1 cellular context compared by ENCODE assay signal in the genomic region with DNA sequence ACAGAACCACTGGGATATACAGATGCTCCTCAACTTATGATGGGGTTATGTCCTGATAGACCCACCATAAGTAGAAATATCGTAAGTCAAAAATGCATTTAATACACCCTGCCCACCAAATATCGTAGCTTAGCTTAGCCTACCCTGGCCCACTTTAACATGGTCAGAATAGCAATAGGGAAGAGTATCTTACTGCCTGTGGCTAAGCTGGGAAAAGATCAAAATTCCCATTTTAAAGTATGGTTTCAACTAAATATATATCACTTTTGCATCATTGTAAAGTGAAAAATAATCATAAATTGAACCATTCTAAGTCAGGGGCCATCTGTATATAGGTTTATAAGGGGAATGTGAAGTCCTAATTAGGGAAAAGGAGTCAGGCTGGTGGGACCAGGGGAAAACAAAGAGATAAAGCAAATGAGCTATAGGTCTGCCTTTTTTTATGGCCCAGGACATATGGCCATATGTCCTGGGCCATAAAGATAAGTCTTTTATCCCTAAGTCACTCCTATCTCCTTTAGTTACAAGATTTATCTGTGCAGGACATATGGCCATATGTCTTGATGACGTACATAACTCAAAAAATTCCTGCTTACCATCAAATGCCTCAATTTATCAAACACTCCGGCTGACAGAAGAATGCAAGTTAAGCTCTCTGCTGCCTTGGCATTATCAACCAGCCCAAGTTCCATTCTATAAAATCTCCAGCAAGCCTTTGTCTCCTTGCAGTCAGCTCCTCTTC.
TF ChIP-seq lines count a peak whose summit lies in the region.

No MANE protein-coding gene starts in this region.

TF ChIP-seq in GM23338, 12 proteins besides CTCF, POLR2A, EP300 and RAD21 (continued from another document):
- TF ChIP-seq, protein P1, sequence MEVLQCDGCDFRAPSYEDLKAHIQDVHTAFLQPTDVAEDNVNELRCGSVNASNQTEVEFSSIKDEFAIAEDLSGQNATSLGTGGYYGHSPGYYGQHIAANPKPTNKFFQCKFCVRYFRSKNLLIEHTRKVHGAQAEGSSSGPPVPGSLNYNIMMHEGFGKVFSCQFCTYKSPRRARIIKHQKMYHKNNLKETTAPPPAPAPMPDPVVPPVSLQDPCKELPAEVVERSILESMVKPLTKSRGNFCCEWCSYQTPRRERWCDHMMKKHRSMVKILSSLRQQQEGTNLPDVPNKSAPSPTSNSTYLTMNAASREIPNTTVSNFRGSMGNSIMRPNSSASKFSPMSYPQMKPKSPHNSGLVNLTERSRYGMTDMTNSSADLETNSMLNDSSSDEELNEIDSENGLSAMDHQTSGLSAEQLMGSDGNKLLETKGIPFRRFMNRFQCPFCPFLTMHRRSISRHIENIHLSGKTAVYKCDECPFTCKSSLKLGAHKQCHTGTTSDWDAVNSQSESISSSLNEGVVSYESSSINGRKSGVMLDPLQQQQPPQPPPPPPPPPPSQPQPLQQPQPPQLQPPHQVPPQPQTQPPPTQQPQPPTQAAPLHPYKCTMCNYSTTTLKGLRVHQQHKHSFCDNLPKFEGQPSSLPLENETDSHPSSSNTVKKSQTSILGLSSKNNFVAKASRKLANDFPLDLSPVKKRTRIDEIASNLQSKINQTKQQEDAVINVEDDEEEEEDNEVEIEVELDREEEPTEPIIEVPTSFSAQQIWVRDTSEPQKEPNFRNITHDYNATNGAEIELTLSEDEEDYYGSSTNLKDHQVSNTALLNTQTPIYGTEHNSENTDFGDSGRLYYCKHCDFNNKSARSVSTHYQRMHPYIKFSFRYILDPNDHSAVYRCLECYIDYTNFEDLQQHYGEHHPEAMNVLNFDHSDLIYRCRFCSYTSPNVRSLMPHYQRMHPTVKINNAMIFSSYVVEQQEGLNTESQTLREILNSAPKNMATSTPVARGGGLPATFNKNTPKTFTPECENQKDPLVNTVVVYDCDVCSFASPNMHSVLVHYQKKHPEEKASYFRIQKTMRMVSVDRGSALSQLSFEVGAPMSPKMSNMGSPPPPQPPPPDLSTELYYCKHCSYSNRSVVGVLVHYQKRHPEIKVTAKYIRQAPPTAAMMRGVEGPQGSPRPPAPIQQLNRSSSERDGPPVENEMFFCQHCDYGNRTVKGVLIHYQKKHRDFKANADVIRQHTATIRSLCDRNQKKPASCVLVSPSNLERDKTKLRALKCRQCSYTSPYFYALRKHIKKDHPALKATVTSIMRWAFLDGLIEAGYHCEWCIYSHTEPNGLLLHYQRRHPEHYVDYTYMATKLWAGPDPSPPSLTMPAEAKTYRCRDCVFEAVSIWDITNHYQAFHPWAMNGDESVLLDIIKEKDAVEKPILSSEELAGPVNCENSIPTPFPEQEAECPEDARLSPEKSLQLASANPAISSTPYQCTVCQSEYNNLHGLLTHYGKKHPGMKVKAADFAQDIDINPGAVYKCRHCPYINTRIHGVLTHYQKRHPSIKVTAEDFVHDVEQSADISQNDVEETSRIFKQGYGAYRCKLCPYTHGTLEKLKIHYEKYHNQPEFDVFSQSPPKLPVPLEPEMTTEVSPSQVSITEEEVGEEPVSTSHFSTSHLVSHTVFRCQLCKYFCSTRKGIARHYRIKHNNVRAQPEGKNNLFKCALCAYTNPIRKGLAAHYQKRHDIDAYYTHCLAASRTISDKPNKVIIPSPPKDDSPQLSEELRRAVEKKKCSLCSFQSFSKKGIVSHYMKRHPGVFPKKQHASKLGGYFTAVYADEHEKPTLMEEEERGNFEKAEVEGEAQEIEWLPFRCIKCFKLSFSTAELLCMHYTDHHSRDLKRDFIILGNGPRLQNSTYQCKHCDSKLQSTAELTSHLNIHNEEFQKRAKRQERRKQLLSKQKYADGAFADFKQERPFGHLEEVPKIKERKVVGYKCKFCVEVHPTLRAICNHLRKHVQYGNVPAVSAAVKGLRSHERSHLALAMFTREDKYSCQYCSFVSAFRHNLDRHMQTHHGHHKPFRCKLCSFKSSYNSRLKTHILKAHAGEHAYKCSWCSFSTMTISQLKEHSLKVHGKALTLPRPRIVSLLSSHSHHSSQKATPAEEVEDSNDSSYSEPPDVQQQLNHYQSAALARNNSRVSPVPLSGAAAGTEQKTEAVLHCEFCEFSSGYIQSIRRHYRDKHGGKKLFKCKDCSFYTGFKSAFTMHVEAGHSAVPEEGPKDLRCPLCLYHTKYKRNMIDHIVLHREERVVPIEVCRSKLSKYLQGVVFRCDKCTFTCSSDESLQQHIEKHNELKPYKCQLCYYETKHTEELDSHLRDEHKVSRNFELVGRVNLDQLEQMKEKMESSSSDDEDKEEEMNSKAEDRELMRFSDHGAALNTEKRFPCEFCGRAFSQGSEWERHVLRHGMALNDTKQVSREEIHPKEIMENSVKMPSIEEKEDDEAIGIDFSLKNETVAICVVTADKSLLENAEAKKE (CRISPR knock-in tag; IDR thresholded peaks at IDR 0.05), result no peak
- TF ChIP-seq EZH2phosphoT487 (IDR thresholded peaks at IDR 0.05; ENCODE audit: unreplicated experiment) (no peak), STAT1 (IDR thresholded peaks at IDR 0.05; ENCODE audit: unreplicated experiment) (no peak), ZNF114 (CRISPR knock-in tag; IDR thresholded peaks at IDR 0.05) (no peak), NANOG (IDR thresholded peaks at IDR 0.05; ENCODE audit: borderline replicate concordance) (no peak), CREB1 (CRISPR knock-in tag; IDR thresholded peaks at IDR 0.05; ENCODE audit: low read depth) (no peak), POLR2AphosphoS5 (IDR thresholded peaks at IDR 0.05; ENCODE audit: low read depth) (no peak), ZNF331 (CRISPR knock-in tag; IDR thresholded peaks at IDR 0.05; ENCODE audit: low read depth) (no peak)
- TF ChIP-seq, protein P2, sequence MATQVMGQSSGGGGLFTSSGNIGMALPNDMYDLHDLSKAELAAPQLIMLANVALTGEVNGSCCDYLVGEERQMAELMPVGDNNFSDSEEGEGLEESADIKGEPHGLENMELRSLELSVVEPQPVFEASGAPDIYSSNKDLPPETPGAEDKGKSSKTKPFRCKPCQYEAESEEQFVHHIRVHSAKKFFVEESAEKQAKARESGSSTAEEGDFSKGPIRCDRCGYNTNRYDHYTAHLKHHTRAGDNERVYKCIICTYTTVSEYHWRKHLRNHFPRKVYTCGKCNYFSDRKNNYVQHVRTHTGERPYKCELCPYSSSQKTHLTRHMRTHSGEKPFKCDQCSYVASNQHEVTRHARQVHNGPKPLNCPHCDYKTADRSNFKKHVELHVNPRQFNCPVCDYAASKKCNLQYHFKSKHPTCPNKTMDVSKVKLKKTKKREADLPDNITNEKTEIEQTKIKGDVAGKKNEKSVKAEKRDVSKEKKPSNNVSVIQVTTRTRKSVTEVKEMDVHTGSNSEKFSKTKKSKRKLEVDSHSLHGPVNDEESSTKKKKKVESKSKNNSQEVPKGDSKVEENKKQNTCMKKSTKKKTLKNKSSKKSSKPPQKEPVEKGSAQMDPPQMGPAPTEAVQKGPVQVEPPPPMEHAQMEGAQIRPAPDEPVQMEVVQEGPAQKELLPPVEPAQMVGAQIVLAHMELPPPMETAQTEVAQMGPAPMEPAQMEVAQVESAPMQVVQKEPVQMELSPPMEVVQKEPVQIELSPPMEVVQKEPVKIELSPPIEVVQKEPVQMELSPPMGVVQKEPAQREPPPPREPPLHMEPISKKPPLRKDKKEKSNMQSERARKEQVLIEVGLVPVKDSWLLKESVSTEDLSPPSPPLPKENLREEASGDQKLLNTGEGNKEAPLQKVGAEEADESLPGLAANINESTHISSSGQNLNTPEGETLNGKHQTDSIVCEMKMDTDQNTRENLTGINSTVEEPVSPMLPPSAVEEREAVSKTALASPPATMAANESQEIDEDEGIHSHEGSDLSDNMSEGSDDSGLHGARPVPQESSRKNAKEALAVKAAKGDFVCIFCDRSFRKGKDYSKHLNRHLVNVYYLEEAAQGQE (IDR thresholded peaks at IDR 0.05; ENCODE audit: unreplicated experiment), result no peak
- TF ChIP-seq, protein P3, sequence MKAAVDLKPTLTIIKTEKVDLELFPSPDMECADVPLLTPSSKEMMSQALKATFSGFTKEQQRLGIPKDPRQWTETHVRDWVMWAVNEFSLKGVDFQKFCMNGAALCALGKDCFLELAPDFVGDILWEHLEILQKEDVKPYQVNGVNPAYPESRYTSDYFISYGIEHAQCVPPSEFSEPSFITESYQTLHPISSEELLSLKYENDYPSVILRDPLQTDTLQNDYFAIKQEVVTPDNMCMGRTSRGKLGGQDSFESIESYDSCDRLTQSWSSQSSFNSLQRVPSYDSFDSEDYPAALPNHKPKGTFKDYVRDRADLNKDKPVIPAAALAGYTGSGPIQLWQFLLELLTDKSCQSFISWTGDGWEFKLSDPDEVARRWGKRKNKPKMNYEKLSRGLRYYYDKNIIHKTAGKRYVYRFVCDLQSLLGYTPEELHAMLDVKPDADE (IDR thresholded peaks at IDR 0.05), result no peak
